9 cellular contexts compared by ENCODE assay signal in genomic region chr10:117503170-117503885, GRCh38. TPM values are rescaled to one million over a fixed set of nuclear protein-coding genes. Genes with fewer than 3 reads are reported as not detected.
DNase-seq lines count a peak whose midpoint lies in the region; ATAC-seq, FAIRE-seq and TF ChIP-seq lines count a peak whose summit lies in the region.
"Had no signal": no experiment of that assay in that cellular context is flagged by ENCODE, and none has a peak within 500 bp of the region (broad histone marks: within the 10 kb centered on the region; RNA-seq: fewer than 3 reads in every experiment).

No MANE protein-coding gene starts in this region.

- H3K9me3 Mint-ChIP-seq in MCF 10A (ENCODE audit: unreplicated experiment) = no peaks in the 10 kb centered on the region
- no peaks in the 10 kb centered on the region for H3K9me3 Mint-ChIP-seq in type B pancreatic cell

- H3K36me3 Mint-ChIP-seq in MCF 10A (ENCODE audit: insufficient read depth, unreplicated experiment) (no peaks in the 10 kb centered on the region), type B pancreatic cell (peaks cover 6% of the 10 kb centered on the region)

- TF ChIP-seq POLR2A in breast epithelium (IDR thresholded peaks at IDR 0.05) = no peak

- ATAC-seq in HG03139 (IDR thresholded peaks at IDR 0.05; ENCODE audit: unreplicated experiment) = peak; percentile 82

- POLR2A ChIA-PET in MCF 10A (lab: Yijun Ruan, JAX) (interaction anchor here (0.7 kb wide), 1 partner anchor 12 kb away, joined by 3 read pairs; no protein-coding TSS in a partner anchor), RWPE1 (lab: Yijun Ruan, JAX; ENCODE audit: low non-redundant PET) (no interaction called here)

- no peaks in the 10 kb centered on the region for H3K4me1 Mint-ChIP-seq in MCF 10A (ENCODE audit: insufficient read depth, unreplicated experiment)
- H3K4me1 Mint-ChIP-seq in type B pancreatic cell (ENCODE audit: unreplicated experiment) = peaks cover 46% of the 10 kb centered on the region

- BruUV-seq in MCF 10A (replicated peaks; lab: Mats Ljungman, UMichigan) = no TSS peak

- no peaks in the 10 kb centered on the region for H3K9me3 ChIP-seq in breast epithelium

- no peaks in the 10 kb centered on the region for H3K36me3 ChIP-seq in breast epithelium

- H3K4me3 Mint-ChIP-seq in MCF 10A (ENCODE audit: unreplicated experiment) (no peak overlapping the region), type B pancreatic cell (peak overlapping the region; percentile 51)

- H3K27ac Mint-ChIP-seq in MCF 10A (ENCODE audit: low read depth, unreplicated experiment) = no peak overlapping the region
- H3K27ac Mint-ChIP-seq in type B pancreatic cell = peak overlapping the region; percentile 39

- H3K27me3 Mint-ChIP-seq in MCF 10A (ENCODE audit: insufficient read depth, unreplicated experiment) = no peaks in the 10 kb centered on the region
- H3K27me3 Mint-ChIP-seq in type B pancreatic cell = peaks cover 5% of the 10 kb centered on the region

- CTCF ChIA-PET in MCF 10A (lab: Yijun Ruan, JAX) = interaction anchor here (0.6 to 2.7 kb wide), 9 partner anchors 7 to 1224 kb away, joined by 3 to 11 read pairs (median 3); no protein-coding TSS in a partner anchor
- CTCF ChIA-PET in RWPE1 (lab: Yijun Ruan, JAX) = interaction anchor here (1.2 to 1.6 kb wide), 2 partner anchors 72 to 738 kb away, joined by 4 read pairs; no protein-coding TSS in a partner anchor

- DNase-seq in MCF 10A (ENCODE audit: unreplicated experiment) (peak; percentile 23), breast epithelium (ENCODE audit: low spot score in 2 of 2) (no peak), SK-MEL-5 (ENCODE audit: low read depth, low spot score) (peak; percentile 23), type B pancreatic cell (ENCODE audit: extremely low spot score, unreplicated experiment) (no peak), D721Med (ENCODE audit: insufficient read length, low spot score) (no peak), GM10266 (ENCODE audit: extremely low spot score) (no peak), RWPE1 (ENCODE audit: low spot score) (no peak)
- DNase-seq: stimulated activated CD4-positive, alpha-beta T cell treated with anti-CD3 and anti-CD28 coated beads, Interleukin-2, amount 100 ng/mL, for 48 hours had no signal

- FAIRE-seq in D721Med (lab: Jason Lieb, UNC) = no peak

- in situ Hi-C loops in SK-MEL-5 (cut with HindIII; ENCODE audit: low pct_unique_long_range_greater_than_20kb, low sequenced_read_pairs) = no loop called here

- H3K4me3 ChIP-seq in breast epithelium = no peak overlapping the region

- TF ChIP-seq CTCF in MCF 10A (IDR thresholded peaks at IDR 0.05; ENCODE audit: unreplicated experiment) = no peak
- no peak for TF ChIP-seq CTCF in breast epithelium (IDR thresholded peaks at IDR 0.05)
- no peak for TF ChIP-seq CTCF in type B pancreatic cell (conservative IDR thresholded peaks at IDR 0.05)
- TF ChIP-seq CTCF in D721Med (IDR thresholded peaks at IDR 0.05; ENCODE audit: insufficient read depth, missing control alignments) = no peak
- TF ChIP-seq CTCF in GM10266 (IDR thresholded peaks at IDR 0.05; ENCODE audit: control insufficient read depth, insufficient read depth, low read depth, missing control alignments) = no peak
- no peak for TF ChIP-seq CTCF in RWPE1 (conservative IDR thresholded peaks at IDR 0.05; ENCODE audit: low read depth)

- no peaks in the 10 kb centered on the region for H3K4me1 ChIP-seq in breast epithelium

- intact Hi-C loops in MCF 10A (cut with micrococcal nuclease) (no loop called here), breast epithelium (cut with DNase I; ENCODE audit: low total_unique reads) (no loop called here)

- peaks cover 0 to 3% of the 10 kb centered on the region in 2 donors for H3K27me3 ChIP-seq in breast epithelium

- H3K27ac ChIP-seq in breast epithelium (no peak overlapping the region), RWPE1 (no peak overlapping the region)

RNA-seq across cellular contexts. Expression of gene EMX2, which starts 39.2 kb away (rescaled TPM):
- total RNA-seq in MCF 10A (2022) = not detected in 2 replicates
- total RNA-seq in breast epithelium = 1 to 10 TPM in 1 of 3 donors, under 1 TPM in 2; 0.29 to 7.8 (median 0.98) TPM
- 0.13 TPM in 1 of 2 replicates, not detected in the other for total RNA-seq in SK-MEL-5 (2014; rRNA removed; shearing (Covaris generic))
- polyA plus RNA-seq in SK-MEL-5 (2015; cell fraction: cytosol; rRNA removed) = 0.35 and 0.70 TPM in 2 replicates
- polyA plus RNA-seq in SK-MEL-5 (2015; cell fraction: nucleus; rRNA removed) = 0.14 TPM in 1 of 2 replicates, not detected in the other
- total RNA-seq in type B pancreatic cell (ENCODE audit: low replicate concordance) = 24.7 and 29.9 TPM in 2 replicates

Comparison
In these comparisons a context has a peak if more than half of its experiments do, and no peak if none do; other contexts are left out.
1. DNase-seq: peak in MCF 10A (single experiment) and SK-MEL-5 (single experiment); none in breast epithelium (0 of 2), type B pancreatic cell (single experiment), D721Med (single experiment), GM10266 (single experiment) and RWPE1 (single experiment).